1 cellular context compared by ENCODE assay signal in genomic region chr2:46914578-46915230, GRCh38.
TF ChIP-seq lines count a peak whose summit lies in the region.

No MANE protein-coding gene starts in this region.

TF ChIP-seq in liver, 16 proteins besides CTCF, POLR2A, EP300 and RAD21 (continued from another document):
- TF ChIP-seq, protein P1, sequence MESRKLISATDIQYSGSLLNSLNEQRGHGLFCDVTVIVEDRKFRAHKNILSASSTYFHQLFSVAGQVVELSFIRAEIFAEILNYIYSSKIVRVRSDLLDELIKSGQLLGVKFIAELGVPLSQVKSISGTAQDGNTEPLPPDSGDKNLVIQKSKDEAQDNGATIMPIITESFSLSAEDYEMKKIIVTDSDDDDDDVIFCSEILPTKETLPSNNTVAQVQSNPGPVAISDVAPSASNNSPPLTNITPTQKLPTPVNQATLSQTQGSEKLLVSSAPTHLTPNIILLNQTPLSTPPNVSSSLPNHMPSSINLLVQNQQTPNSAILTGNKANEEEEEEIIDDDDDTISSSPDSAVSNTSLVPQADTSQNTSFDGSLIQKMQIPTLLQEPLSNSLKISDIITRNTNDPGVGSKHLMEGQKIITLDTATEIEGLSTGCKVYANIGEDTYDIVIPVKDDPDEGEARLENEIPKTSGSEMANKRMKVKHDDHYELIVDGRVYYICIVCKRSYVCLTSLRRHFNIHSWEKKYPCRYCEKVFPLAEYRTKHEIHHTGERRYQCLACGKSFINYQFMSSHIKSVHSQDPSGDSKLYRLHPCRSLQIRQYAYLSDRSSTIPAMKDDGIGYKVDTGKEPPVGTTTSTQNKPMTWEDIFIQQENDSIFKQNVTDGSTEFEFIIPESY (IDR thresholded peaks at IDR 0.05), result no peak
- TF ChIP-seq FOXA1 (IDR thresholded peaks at IDR 0.05) (no peak), HNF4A (conservative IDR thresholded peaks at IDR 0.05) (no peak), JUND (IDR thresholded peaks at IDR 0.05) (no peak)
